15 cellular contexts compared by ENCODE assay signal in the genomic region with DNA sequence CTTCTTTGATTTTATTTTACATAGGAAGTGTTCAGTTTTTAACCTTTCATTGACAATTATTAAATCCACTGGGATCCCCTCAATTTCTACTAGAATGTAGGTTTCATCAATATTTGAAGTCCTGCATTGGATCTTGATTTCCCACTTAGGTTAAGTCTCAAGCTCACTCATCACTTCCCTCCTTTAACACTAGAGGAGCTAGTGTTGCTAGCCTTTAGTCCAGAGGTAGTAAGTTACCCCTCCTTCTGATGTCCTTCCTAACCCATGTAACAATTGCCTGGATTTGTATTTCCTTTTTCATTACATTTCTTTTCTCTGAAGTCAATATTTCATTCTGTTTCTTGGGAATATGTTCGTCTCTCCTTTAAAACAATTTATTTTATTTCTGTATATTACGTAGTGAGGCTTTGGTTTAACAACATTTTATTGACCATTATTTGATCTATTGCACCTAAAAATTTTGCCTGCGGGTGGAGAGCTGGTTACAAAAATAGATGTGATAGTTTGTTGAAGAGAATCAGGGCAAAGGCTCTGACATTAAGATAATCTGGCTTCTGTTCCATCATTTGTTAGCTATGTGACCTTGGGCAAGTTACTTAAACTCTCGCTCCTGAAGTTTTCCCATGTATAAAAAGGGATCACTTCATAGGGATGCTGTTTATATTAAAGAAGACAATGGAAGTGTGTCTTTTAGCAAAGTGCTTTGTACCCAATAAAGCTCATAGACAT.
DNase-seq lines count a peak whose midpoint lies in the region; ATAC-seq and TF ChIP-seq lines count a peak whose summit lies in the region.
"Had no signal": no experiment of that assay in that cellular context is flagged by ENCODE, and none has a peak within 500 bp of the region (broad histone marks: within the 10 kb centered on the region; RNA-seq: fewer than 3 reads in every experiment).

No MANE protein-coding gene starts in this region.

- no peak overlapping the region for H3K27ac Mint-ChIP-seq in Caco-2 (ENCODE audit: unreplicated experiment)
- H3K27ac Mint-ChIP-seq in HFFc6 = no peak overlapping the region
- H3K27ac Mint-ChIP-seq: activated T-helper 1 cell treated with anti-CD3 and anti-CD28 coated beads, Interleukin-12 subunit alpha, Interleukin-12 subunit beta, Interleukin-2, Interleukin-4 antibody, amounts not matched to agents 30 ng/mL and 10 ng/mL and 1 ng/mL, durations not matched to agents 14 hours and 24 hours and 36 hours had no signal

- H3K4me3 Mint-ChIP-seq in Caco-2 (ENCODE audit: unreplicated experiment) (no peak overlapping the region), HFFc6 (no peak overlapping the region)
- H3K4me3 Mint-ChIP-seq: activated T-helper 1 cell treated with anti-CD3 and anti-CD28 coated beads, Interleukin-12 subunit alpha, Interleukin-12 subunit beta, Interleukin-2, Interleukin-4 antibody, amounts not matched to agents 30 ng/mL and 10 ng/mL and 1 ng/mL, durations not matched to agents 14 hours and 24 hours and 36 hours had no signal

- H3K36me3 Mint-ChIP-seq in Caco-2 (ENCODE audit: insufficient read depth, unreplicated experiment) (no peaks in the 10 kb centered on the region), HFFc6 (ENCODE audit: low read depth) (no peaks in the 10 kb centered on the region)

- ATAC-seq in HG03571 (IDR thresholded peaks at IDR 0.05; ENCODE audit: unreplicated experiment) (no peak), GM21576 (IDR thresholded peaks at IDR 0.05; ENCODE audit: unreplicated experiment) (no peak)

- no peak overlapping the region for H3K27ac ChIP-seq in WERI-Rb-1
- H3K27ac ChIP-seq: ascending aorta; BLaER1 treated with 17β-estradiol and CSF1 and Interleukin-3, amounts not matched to agents 10 nM and 100 nM had no signal

- CTCF ChIA-PET in Caco-2 (lab: Charles Lee) = no interaction called here

- BruUV-seq in Caco-2 (replicated peaks; lab: Mats Ljungman, UMichigan) = no TSS peak

- no peaks in the 10 kb centered on the region for H3K4me1 ChIP-seq in Caco-2
- H3K4me1 ChIP-seq: ascending aorta; BLaER1 treated with 17β-estradiol and CSF1 and Interleukin-3, amounts not matched to agents 10 nM and 100 nM had no signal

- H3K27me3 Mint-ChIP-seq in Caco-2 (ENCODE audit: insufficient read depth, unreplicated experiment) (peaks cover 5% of the 10 kb centered on the region), HFFc6 (ENCODE audit: insufficient read depth) (no peaks in the 10 kb centered on the region)

- intact Hi-C loops in Caco-2 (cut with micrococcal nuclease; ENCODE audit: unreplicated experiment) = no loop called here

- H3K27me3 ChIP-seq in Caco-2 (replicated peaks; ENCODE audit: control insufficient read depth, insufficient read depth, low read length) (no peaks in the 10 kb centered on the region), WERI-Rb-1 (ENCODE audit: insufficient read depth, low read depth, severe bottlenecking) (no peaks in the 10 kb centered on the region)
- H3K27me3 ChIP-seq: ascending aorta; BLaER1 treated with 17β-estradiol and CSF1 and Interleukin-3, amounts not matched to agents 10 nM and 100 nM had no signal

- POLR2A ChIA-PET in Caco-2 (lab: Charles Lee) = no interaction called here

- no peaks in the 10 kb centered on the region for H3K4me1 Mint-ChIP-seq in Caco-2 (ENCODE audit: low read depth, unreplicated experiment)
- H3K4me1 Mint-ChIP-seq in HFFc6 (ENCODE audit: low read depth) = peaks cover 17% of the 10 kb centered on the region

- H3K36me3 ChIP-seq in Caco-2 (ENCODE audit: control insufficient read depth, insufficient read depth, low read length) = no peaks in the 10 kb centered on the region
- no peaks in the 10 kb centered on the region for H3K36me3 ChIP-seq in WERI-Rb-1
- H3K36me3 ChIP-seq: ascending aorta; BLaER1 treated with 17β-estradiol and CSF1 and Interleukin-3, amounts not matched to agents 10 nM and 100 nM had no signal

- H3K9me3 Mint-ChIP-seq in Caco-2 (ENCODE audit: unreplicated experiment) (no peaks in the 10 kb centered on the region), HFFc6 (no peaks in the 10 kb centered on the region)
- H3K9me3 Mint-ChIP-seq: activated T-helper 1 cell treated with anti-CD3 and anti-CD28 coated beads, Interleukin-12 subunit alpha, Interleukin-12 subunit beta, Interleukin-2, Interleukin-4 antibody, amounts not matched to agents 30 ng/mL and 10 ng/mL and 1 ng/mL, durations not matched to agents 14 hours and 24 hours and 36 hours had no signal

- H3K4me3 ChIP-seq in Caco-2 (ENCODE audit: low read depth, low read length) = no peak overlapping the region
- H3K4me3 ChIP-seq in WERI-Rb-1 (ENCODE audit: low read depth, low read length) = no peak overlapping the region
- H3K4me3 ChIP-seq: ascending aorta; BLaER1 treated with 17β-estradiol and CSF1 and Interleukin-3, amounts not matched to agents 10 nM and 100 nM had no signal

- TF ChIP-seq CTCF in Caco-2 (IDR thresholded peaks at IDR 0.05; ENCODE audit: insufficient read depth in 1 of 2, low read depth in 1 of 2, low read length in 1 of 2, severe bottlenecking in 1 of 2, unreplicated experiment in 1 of 2) (peak; percentile 32 to 39), HFFc6 (IDR thresholded peaks at IDR 0.05) (peak; percentile 62), WERI-Rb-1 (IDR thresholded peaks at IDR 0.05; ENCODE audit: low read depth, low read length) (peak; percentile 41)

- DNase-seq in Caco-2 (no peak), HFFc6 (peak; percentile 24), WERI-Rb-1 (no peak), iPS-NIHi11 (ENCODE audit: low spot score) (peak; percentile 42), HuH-7 (ENCODE audit: low spot score) (no peak), NCI-H1417 treated with DMSO at 0.1 percent for 48 hours (lab: John Stamatoyannopoulos, UW) (no peak)
- DNase-seq: midbrain; NCI-H1105 treated with DMSO at 0.1 percent for 48 hours; NCI-H748 treated with DMSO at 0.1 percent for 48 hours; stimulated activated naive CD4-positive, alpha-beta T cell had no signal

- H3K9me3 ChIP-seq in Caco-2 = no peaks in the 10 kb centered on the region
- no peaks in the 10 kb centered on the region for H3K9me3 ChIP-seq in WERI-Rb-1 (ENCODE audit: severe bottlenecking)
- H3K9me3 ChIP-seq: ascending aorta; BLaER1 treated with 17β-estradiol and CSF1 and Interleukin-3, amounts not matched to agents 10 nM and 100 nM had no signal

Comparison
In these comparisons a context has a peak if more than half of its experiments do, and no peak if none do; other contexts are left out.
1. DNase-seq: peak in HFFc6 (single experiment) and iPS-NIHi11 (single experiment); none in Caco-2 (0 of 2), WERI-Rb-1 (single experiment), HuH-7 (single experiment) and NCI-H1417 treated with DMSO at 0.1 percent for 48 hours (single experiment).
2. Peak in every context shown above with its lines, with median percentiles within 50 percentile points of each other: CTCF ChIP-seq.